ENCODE assay signal across 12 cellular contexts in genomic region chr4:153523171-153523757, GRCh38. TPM values are rescaled to one million over a fixed set of nuclear protein-coding genes. Genes with fewer than 3 reads are reported as not detected.
DNase-seq lines count a peak whose midpoint lies in the region; ATAC-seq and TF ChIP-seq lines count a peak whose summit lies in the region.
"Had no signal": no experiment of that assay in that cellular context is flagged by ENCODE, and none has a peak within 500 bp of the region (broad histone marks: within the 10 kb centered on the region; RNA-seq: fewer than 3 reads in every experiment).

No MANE protein-coding gene starts in this region.

- peak overlapping the region; percentile 71 for H3K4me2 ChIP-seq in OCI-LY3 (ENCODE audit: low read length)
- peak overlapping the region; percentile 31 for H3K4me2 ChIP-seq in smooth muscle cell

- peak overlapping the region; percentile 80 for H3K27ac Mint-ChIP-seq in T-helper 1 cell treated with Interleukin-12 subunit alpha and Interleukin-12 subunit beta and Interleukin-4 antibody, amounts not matched to agents 30 μg/mL and 1 μg/mL, for 36 hours
- H3K27ac Mint-ChIP-seq in chondrocyte (ENCODE audit: unreplicated experiment) = peak overlapping the region; percentile 4

- no peak for ATAC-seq in HG02623 (IDR thresholded peaks at IDR 0.05; ENCODE audit: unreplicated experiment)

- H2AFZ ChIP-seq in OCI-LY3 (ENCODE audit: low read depth, low read length) = no peak overlapping the region
- no peak overlapping the region for H2AFZ ChIP-seq in smooth muscle cell (ENCODE audit: low read depth)

- peaks cover 82% of the 10 kb centered on the region for H3K4me1 Mint-ChIP-seq in T-helper 1 cell treated with Interleukin-12 subunit alpha and Interleukin-12 subunit beta and Interleukin-4 antibody, amounts not matched to agents 30 μg/mL and 1 μg/mL, for 36 hours (ENCODE audit: low read depth)
- H3K4me1 Mint-ChIP-seq in chondrocyte (ENCODE audit: low read depth) = peaks cover 48% of the 10 kb centered on the region

- H3K36me3 ChIP-seq in OCI-LY3 (replicated peaks; ENCODE audit: low read depth, low read length) (peaks cover 53% of the 10 kb centered on the region), smooth muscle cell (ENCODE audit: low read depth) (no peaks in the 10 kb centered on the region)
- H3K36me3 ChIP-seq: SJSA1, thyroid gland had no signal

- no peak for TF ChIP-seq CTCF in OCI-LY3 (IDR thresholded peaks at IDR 0.05; ENCODE audit: low read depth, low read length)
- TF ChIP-seq CTCF in chondrocyte (IDR thresholded peaks at IDR 0.05) = no peak
- TF ChIP-seq CTCF in smooth muscle cell (IDR thresholded peaks at IDR 0.05; ENCODE audit: borderline replicate concordance, insufficient read depth, poor library complexity, severe bottlenecking) = no peak

- H3F3A ChIP-seq in smooth muscle cell (ENCODE audit: low read depth) = no peaks in the 10 kb centered on the region

- H3K4me1 ChIP-seq in OCI-LY3 (ENCODE audit: low read length) (peaks cover 73% of the 10 kb centered on the region), smooth muscle cell (ENCODE audit: low read depth) (peaks cover 7% of the 10 kb centered on the region)
- H3K4me1 ChIP-seq: thyroid gland had no signal

- no peaks in the 10 kb centered on the region for H3K27me3 Mint-ChIP-seq in T-helper 1 cell treated with Interleukin-12 subunit alpha and Interleukin-12 subunit beta and Interleukin-4 antibody, amounts not matched to agents 30 μg/mL and 1 μg/mL, for 36 hours (ENCODE audit: low read depth)
- no peaks in the 10 kb centered on the region for H3K27me3 Mint-ChIP-seq in chondrocyte (ENCODE audit: low read depth)

- H4K20me1 ChIP-seq in OCI-LY3 (ENCODE audit: insufficient read depth, low read length) = peaks cover 99% of the 10 kb centered on the region
- no peaks in the 10 kb centered on the region for H4K20me1 ChIP-seq in smooth muscle cell (ENCODE audit: low read depth)

- peak overlapping the region; percentile 16; the same call in 1 of the 2 replicates for H3K9ac ChIP-seq in OCI-LY3 (ENCODE audit: low read length)
- H3K9ac ChIP-seq in smooth muscle cell (ENCODE audit: low read depth) = no peak overlapping the region

- DNase-seq in T-helper 1 cell (no peak), chondrocyte (ENCODE audit: low spot score) (no peak), smooth muscle cell (lab: John Stamatoyannopoulos, UW; ENCODE audit: unreplicated experiment) (no peak)
- DNase-seq in stimulated activated CD4-positive, alpha-beta T cell treated with anti-CD3 and anti-CD28 coated beads, Interleukin-1b, Interleukin-23, amount 100 ng/mL, for 48 hours = no peak
- no peak for DNase-seq in activated CD4-positive, CD25-positive, alpha-beta regulatory T cell treated with anti-CD3 and anti-CD28 coated beads, Interleukin-2, amount 50 U/mL, for 72 hours
- DNase-seq: dorsolateral prefrontal cortex, NCI-H2029 treated with DMSO at 0.1 percent for 48 hours, thyroid gland had no signal

- H3K79me2 ChIP-seq in OCI-LY3 (ENCODE audit: low read length) (peaks cover 100% of the 10 kb centered on the region), smooth muscle cell (ENCODE audit: low read depth) (no peaks in the 10 kb centered on the region)

- WGBS in smooth muscle cell (ENCODE audit: low lambda C conversion rate) = 40% methylated on average over 5 of the region's 5 CpGs

- peak overlapping the region; percentile 27 for H3K4me3 ChIP-seq in OCI-LY3 (ENCODE audit: low read length)
- H3K4me3 ChIP-seq in smooth muscle cell = no peak overlapping the region
- H3K4me3 ChIP-seq: dorsolateral prefrontal cortex, SJSA1, thyroid gland had no signal

- H3K9me3 ChIP-seq in OCI-LY3 (ENCODE audit: insufficient read depth, low read length) (no peaks in the 10 kb centered on the region), smooth muscle cell (replicated peaks; ENCODE audit: low read depth) (no peaks in the 10 kb centered on the region)
- H3K9me3 ChIP-seq: SJSA1, thyroid gland had no signal

- H3K27ac ChIP-seq in OCI-LY3 (ENCODE audit: low read length) = peak overlapping the region; percentile 38
- H3K27ac ChIP-seq in smooth muscle cell (ENCODE audit: low read depth) = no peak overlapping the region
- H3K27ac ChIP-seq: dorsolateral prefrontal cortex, SJSA1, thyroid gland had no signal

- H3K27me3 ChIP-seq in OCI-LY3 (ENCODE audit: low read depth, low read length) (no peaks in the 10 kb centered on the region), smooth muscle cell (ENCODE audit: low read depth) (no peaks in the 10 kb centered on the region)
- H3K27me3 ChIP-seq: dorsolateral prefrontal cortex, SJSA1, thyroid gland had no signal

- peaks cover 7% of the 10 kb centered on the region for H3K36me3 Mint-ChIP-seq in T-helper 1 cell treated with Interleukin-12 subunit alpha and Interleukin-12 subunit beta and Interleukin-4 antibody, amounts not matched to agents 30 μg/mL and 1 μg/mL, for 36 hours (ENCODE audit: low read depth)
- H3K36me3 Mint-ChIP-seq in chondrocyte (ENCODE audit: low read depth) = no peaks in the 10 kb centered on the region

- no peaks in the 10 kb centered on the region for H3K9me3 Mint-ChIP-seq in T-helper 1 cell treated with Interleukin-12 subunit alpha and Interleukin-12 subunit beta and Interleukin-4 antibody, amounts not matched to agents 30 μg/mL and 1 μg/mL, for 36 hours
- no peaks in the 10 kb centered on the region for H3K9me3 Mint-ChIP-seq in chondrocyte (ENCODE audit: low read depth)

- peak overlapping the region; percentile 64 for H3K4me3 Mint-ChIP-seq in T-helper 1 cell treated with Interleukin-12 subunit alpha and Interleukin-12 subunit beta and Interleukin-4 antibody, amounts not matched to agents 30 μg/mL and 1 μg/mL, for 36 hours
- H3K4me3 Mint-ChIP-seq in chondrocyte (ENCODE audit: unreplicated experiment) = no peak overlapping the region

RNA-seq across cellular contexts. Expression of gene TMEM131L, which starts 57.1 kb away (rescaled TPM):
- total RNA-seq in chondrocyte (6.6 to 10.2 TPM (median 8.4 TPM) in 3 replicates), smooth muscle cell (6.7 and 12.9 TPM in 2 replicates)
- polyA plus RNA-seq in smooth muscle cell = 2.6 and 4.3 TPM in 2 replicates
